ENCODE assay signal across 1 cellular context in the genomic region with DNA sequence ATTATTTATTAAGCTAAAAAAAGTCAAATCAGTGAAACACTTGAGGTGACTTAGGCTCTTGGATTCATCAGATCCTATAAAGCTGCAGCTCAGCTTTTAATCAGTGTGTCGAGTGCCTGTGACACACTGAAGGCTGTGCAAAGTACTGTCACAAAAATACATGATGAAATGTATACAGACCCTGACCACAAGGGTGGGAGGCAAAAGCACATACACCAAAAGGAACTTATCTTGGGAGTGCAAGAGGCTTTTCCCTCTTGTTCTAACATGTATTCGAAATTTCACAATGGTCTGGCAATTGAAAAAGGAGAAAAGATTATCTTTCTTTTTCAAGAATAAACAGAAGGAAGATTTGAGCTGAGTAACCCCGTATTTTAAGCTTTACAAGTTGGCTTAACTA.
TF ChIP-seq lines count a peak whose summit lies in the region.

No MANE protein-coding gene starts in this region.

TF ChIP-seq in HepG2, 621 proteins besides CTCF, POLR2A, EP300 and RAD21:
- TF ChIP-seq NR3C1 (CRISPR knock-in tag; IDR thresholded peaks at IDR 0.05) (no peak), ZNF672 (CRISPR knock-in tag; IDR thresholded peaks at IDR 0.05) (no peak), PAF1 (CRISPR knock-in tag; IDR thresholded peaks at IDR 0.05) (no peak), GATAD2A (CRISPR knock-in tag; IDR thresholded peaks at IDR 0.05) (0 out of 2 replicates have a peak, but pooled peaks have one; percentile 24), JUND (CRISPR knock-in tag; IDR thresholded peaks at IDR 0.05) (no peak), EHMT2 (IDR thresholded peaks at IDR 0.05; ENCODE audit: borderline replicate concordance, low read depth, low read length) (no peak), ZSCAN30 (CRISPR knock-in tag; IDR thresholded peaks at IDR 0.05) (no peak), FOSL2 (CRISPR knock-in tag; IDR thresholded peaks at IDR 0.05) (no peak), ZNF567 (CRISPR knock-in tag; IDR thresholded peaks at IDR 0.05; ENCODE audit: borderline replicate concordance) (no peak), ZBTB1 (CRISPR knock-in tag; IDR thresholded peaks at IDR 0.05; ENCODE audit: borderline replicate concordance) (no peak), RFX3 (CRISPR knock-in tag; IDR thresholded peaks at IDR 0.05) (no peak), FOXA3 (CRISPR knock-in tag; IDR thresholded peaks at IDR 0.05) (peak; percentile 29; the same call in 1 of the 2 replicates), STAG1 (CRISPR knock-in tag; IDR thresholded peaks at IDR 0.05) (no peak), ZNF619 (CRISPR knock-in tag; IDR thresholded peaks at IDR 0.05) (no peak), ZFP36L2 (CRISPR knock-in tag; IDR thresholded peaks at IDR 0.05) (no peak), NFRKB (IDR thresholded peaks at IDR 0.05) (no peak), ZBTB8A (CRISPR knock-in tag; IDR thresholded peaks at IDR 0.05; ENCODE audit: borderline replicate concordance, low read depth) (no peak), DR1 (CRISPR knock-in tag; IDR thresholded peaks at IDR 0.05) (no peak), GATAD1 (CRISPR knock-in tag; IDR thresholded peaks at IDR 0.05) (no peak), SALL2 (CRISPR knock-in tag; IDR thresholded peaks at IDR 0.05) (no peak), CEBPG (CRISPR knock-in tag; IDR thresholded peaks at IDR 0.05) (peak; percentile 47; the same call in 1 of the 2 replicates), ZNF644 (CRISPR knock-in tag; IDR thresholded peaks at IDR 0.05; ENCODE audit: low read depth) (no peak), ZFP36L1 (CRISPR knock-in tag; IDR thresholded peaks at IDR 0.05) (no peak), ZNF230 (CRISPR knock-in tag; IDR thresholded peaks at IDR 0.05) (no peak), ZNF709 (CRISPR knock-in tag; IDR thresholded peaks at IDR 0.05) (no peak), ZNF749 (CRISPR knock-in tag; IDR thresholded peaks at IDR 0.05; ENCODE audit: borderline replicate concordance) (no peak)
- TF ChIP-seq, protein P1, sequence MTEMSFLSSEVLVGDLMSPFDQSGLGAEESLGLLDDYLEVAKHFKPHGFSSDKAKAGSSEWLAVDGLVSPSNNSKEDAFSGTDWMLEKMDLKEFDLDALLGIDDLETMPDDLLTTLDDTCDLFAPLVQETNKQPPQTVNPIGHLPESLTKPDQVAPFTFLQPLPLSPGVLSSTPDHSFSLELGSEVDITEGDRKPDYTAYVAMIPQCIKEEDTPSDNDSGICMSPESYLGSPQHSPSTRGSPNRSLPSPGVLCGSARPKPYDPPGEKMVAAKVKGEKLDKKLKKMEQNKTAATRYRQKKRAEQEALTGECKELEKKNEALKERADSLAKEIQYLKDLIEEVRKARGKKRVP (CRISPR knock-in tag; IDR thresholded peaks at IDR 0.05): peak in 1 of 2 experiments; percentile 76; a peak in 2 of 4 replicates
- TF ChIP-seq, protein P2, sequence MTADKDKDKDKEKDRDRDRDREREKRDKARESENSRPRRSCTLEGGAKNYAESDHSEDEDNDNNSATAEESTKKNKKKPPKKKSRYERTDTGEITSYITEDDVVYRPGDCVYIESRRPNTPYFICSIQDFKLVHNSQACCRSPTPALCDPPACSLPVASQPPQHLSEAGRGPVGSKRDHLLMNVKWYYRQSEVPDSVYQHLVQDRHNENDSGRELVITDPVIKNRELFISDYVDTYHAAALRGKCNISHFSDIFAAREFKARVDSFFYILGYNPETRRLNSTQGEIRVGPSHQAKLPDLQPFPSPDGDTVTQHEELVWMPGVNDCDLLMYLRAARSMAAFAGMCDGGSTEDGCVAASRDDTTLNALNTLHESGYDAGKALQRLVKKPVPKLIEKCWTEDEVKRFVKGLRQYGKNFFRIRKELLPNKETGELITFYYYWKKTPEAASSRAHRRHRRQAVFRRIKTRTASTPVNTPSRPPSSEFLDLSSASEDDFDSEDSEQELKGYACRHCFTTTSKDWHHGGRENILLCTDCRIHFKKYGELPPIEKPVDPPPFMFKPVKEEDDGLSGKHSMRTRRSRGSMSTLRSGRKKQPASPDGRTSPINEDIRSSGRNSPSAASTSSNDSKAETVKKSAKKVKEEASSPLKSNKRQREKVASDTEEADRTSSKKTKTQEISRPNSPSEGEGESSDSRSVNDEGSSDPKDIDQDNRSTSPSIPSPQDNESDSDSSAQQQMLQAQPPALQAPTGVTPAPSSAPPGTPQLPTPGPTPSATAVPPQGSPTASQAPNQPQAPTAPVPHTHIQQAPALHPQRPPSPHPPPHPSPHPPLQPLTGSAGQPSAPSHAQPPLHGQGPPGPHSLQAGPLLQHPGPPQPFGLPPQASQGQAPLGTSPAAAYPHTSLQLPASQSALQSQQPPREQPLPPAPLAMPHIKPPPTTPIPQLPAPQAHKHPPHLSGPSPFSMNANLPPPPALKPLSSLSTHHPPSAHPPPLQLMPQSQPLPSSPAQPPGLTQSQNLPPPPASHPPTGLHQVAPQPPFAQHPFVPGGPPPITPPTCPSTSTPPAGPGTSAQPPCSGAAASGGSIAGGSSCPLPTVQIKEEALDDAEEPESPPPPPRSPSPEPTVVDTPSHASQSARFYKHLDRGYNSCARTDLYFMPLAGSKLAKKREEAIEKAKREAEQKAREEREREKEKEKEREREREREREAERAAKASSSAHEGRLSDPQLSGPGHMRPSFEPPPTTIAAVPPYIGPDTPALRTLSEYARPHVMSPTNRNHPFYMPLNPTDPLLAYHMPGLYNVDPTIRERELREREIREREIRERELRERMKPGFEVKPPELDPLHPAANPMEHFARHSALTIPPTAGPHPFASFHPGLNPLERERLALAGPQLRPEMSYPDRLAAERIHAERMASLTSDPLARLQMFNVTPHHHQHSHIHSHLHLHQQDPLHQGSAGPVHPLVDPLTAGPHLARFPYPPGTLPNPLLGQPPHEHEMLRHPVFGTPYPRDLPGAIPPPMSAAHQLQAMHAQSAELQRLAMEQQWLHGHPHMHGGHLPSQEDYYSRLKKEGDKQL (CRISPR knock-in tag; IDR thresholded peaks at IDR 0.05; ENCODE audit: low read depth): no peak
- TF ChIP-seq, protein P3, sequence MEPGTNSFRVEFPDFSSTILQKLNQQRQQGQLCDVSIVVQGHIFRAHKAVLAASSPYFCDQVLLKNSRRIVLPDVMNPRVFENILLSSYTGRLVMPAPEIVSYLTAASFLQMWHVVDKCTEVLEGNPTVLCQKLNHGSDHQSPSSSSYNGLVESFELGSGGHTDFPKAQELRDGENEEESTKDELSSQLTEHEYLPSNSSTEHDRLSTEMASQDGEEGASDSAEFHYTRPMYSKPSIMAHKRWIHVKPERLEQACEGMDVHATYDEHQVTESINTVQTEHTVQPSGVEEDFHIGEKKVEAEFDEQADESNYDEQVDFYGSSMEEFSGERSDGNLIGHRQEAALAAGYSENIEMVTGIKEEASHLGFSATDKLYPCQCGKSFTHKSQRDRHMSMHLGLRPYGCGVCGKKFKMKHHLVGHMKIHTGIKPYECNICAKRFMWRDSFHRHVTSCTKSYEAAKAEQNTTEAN (CRISPR knock-in tag; conservative IDR thresholded peaks at IDR 0.05): peak; percentile 70; the same call in 1 of the 2 replicates
TF ChIP-seq in HepG2: peak in this region for 5.
